ENCODE assay signal across 2 cellular contexts in the genomic region with DNA sequence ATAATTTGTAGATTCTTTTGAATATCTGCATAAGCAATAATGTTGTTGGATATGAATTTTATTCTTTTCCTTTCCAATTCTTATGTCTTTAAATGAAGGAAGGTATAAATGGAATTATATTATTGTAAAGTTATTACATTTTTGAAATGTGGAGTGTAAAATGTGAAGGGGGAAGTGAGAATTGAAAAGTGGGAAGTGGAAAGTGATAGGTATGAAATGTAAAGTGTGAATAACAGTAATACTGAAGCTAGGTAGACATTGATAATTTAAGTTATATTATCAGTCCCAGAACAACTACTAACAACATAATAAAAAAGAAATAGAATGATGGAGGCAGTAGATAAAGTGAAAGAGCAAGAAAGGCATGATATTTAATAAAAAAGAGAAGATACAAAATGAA.
A peak's percentile ranks its signal among the peaks of the same experiment; 100 is the strongest.
TF ChIP-seq lines count a peak whose summit lies in the region.

No MANE protein-coding gene starts in this region.

TF ChIP-seq in GM12891, 5 proteins besides CTCF, POLR2A, EP300 and RAD21 (continued from another document):
- TF ChIP-seq SPI1 (IDR thresholded peaks at IDR 0.05; ENCODE audit: low read depth, low read length) (peak; percentile 64), POU2F2 (IDR thresholded peaks at IDR 0.05; ENCODE audit: low read depth, low read length) (no peak), PAX5 (IDR thresholded peaks at IDR 0.05; ENCODE audit: insufficient read depth, low read length, severe bottlenecking) (no peak), POLR2AphosphoS5 (IDR thresholded peaks at IDR 0.05; ENCODE audit: low read depth, low read length) (no peak)

TF ChIP-seq in GM12878, 131 proteins besides CTCF, POLR2A, EP300 and RAD21 (continued from another document):
- TF ChIP-seq SPI1 (IDR thresholded peaks at IDR 0.05; ENCODE audit: borderline replicate concordance, insufficient read depth, low read depth, low read length) (peak; percentile 66; the same call in 1 of the 2 replicates), SMARCA5 (IDR thresholded peaks at IDR 0.05) (no peak), BMI1 (IDR thresholded peaks at IDR 0.05; ENCODE audit: borderline replicate concordance) (no peak), NBN (IDR thresholded peaks at IDR 0.05) (no peak), PAX8 (IDR thresholded peaks at IDR 0.05) (no peak), NFYA (IDR thresholded peaks at IDR 0.05; ENCODE audit: borderline replicate concordance, low read depth, low read length) (no peak)
- TF ChIP-seq, protein P1, sequence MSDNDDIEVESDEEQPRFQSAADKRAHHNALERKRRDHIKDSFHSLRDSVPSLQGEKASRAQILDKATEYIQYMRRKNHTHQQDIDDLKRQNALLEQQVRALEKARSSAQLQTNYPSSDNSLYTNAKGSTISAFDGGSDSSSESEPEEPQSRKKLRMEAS (IDR thresholded peaks at IDR 0.05; ENCODE audit: low read depth, low read length), result no peak
- TF ChIP-seq, protein P2, sequence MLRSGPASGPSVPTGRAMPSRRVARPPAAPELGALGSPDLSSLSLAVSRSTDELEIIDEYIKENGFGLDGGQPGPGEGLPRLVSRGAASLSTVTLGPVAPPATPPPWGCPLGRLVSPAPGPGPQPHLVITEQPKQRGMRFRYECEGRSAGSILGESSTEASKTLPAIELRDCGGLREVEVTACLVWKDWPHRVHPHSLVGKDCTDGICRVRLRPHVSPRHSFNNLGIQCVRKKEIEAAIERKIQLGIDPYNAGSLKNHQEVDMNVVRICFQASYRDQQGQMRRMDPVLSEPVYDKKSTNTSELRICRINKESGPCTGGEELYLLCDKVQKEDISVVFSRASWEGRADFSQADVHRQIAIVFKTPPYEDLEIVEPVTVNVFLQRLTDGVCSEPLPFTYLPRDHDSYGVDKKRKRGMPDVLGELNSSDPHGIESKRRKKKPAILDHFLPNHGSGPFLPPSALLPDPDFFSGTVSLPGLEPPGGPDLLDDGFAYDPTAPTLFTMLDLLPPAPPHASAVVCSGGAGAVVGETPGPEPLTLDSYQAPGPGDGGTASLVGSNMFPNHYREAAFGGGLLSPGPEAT (IDR thresholded peaks at IDR 0.05; ENCODE audit: low read depth), result 0 out of 2 replicates have a peak, but pooled peaks have one; percentile 27
